In genomic region chr5:154375331-154376008, GRCh38 we compare ENCODE assay signal across 20 cellular contexts.
DNase-seq lines count a peak whose midpoint lies in the region; ATAC-seq, FAIRE-seq and TF ChIP-seq lines count a peak whose summit lies in the region.
"Had no signal": no experiment of that assay in that cellular context is flagged by ENCODE, and none has a peak within 500 bp of the region (broad histone marks: within the 10 kb centered on the region; RNA-seq: fewer than 3 reads in every experiment).

No MANE protein-coding gene starts in this region.

- TF ChIP-seq EP300 in K562 (IDR thresholded peaks at IDR 0.05; ENCODE audit: low read length), result no peak

- CTCF ChIA-PET in K562 (lab: Yijun Ruan, JAX; ENCODE audit: low intra/inter-chr PET ratio), result no interaction called here

- H3K4me1 ChIP-seq in K562 (replicated peaks in 1 of 2; ENCODE audit: control insufficient read depth in 2 of 2, insufficient read depth in 2 of 2, low read length in 2 of 2), result peaks cover 10 to 51% of the 10 kb centered on the region in 2 experiments; a peak in 4 of 5 replicates

- H3K79me2 ChIP-seq in K562 (ENCODE audit: control insufficient read depth, insufficient read depth, low read length), result no peaks in the 10 kb centered on the region

- H3K27me3 ChIP-seq in K562 (ENCODE audit: control insufficient read depth in 2 of 2, insufficient read depth in 2 of 2, low read length in 2 of 2) (no peaks in the 10 kb centered on the region), brain microvascular endothelial cell (replicated peaks) (no peaks in the 10 kb centered on the region)

- no peak overlapping the region for H3K27ac ChIP-seq in K562 (ENCODE audit: extremely low read depth, low read depth, low read length)
- H3K27ac ChIP-seq in brain microvascular endothelial cell, result no peak overlapping the region
- H3K27ac ChIP-seq: KMS-11 had no signal

- intact Hi-C loops in K562 (cut with micrococcal nuclease), result no loop called here

- no peak for TF ChIP-seq POLR2A in K562 (conservative IDR thresholded peaks at IDR 0.05)

- TF ChIP-seq CTCF in AG10803 (conservative IDR thresholded peaks at IDR 0.05; ENCODE audit: low read length), result no peak
- TF ChIP-seq CTCF in K562 (IDR thresholded peaks at IDR 0.05 in 2 of 3, conservative IDR thresholded peaks at IDR 0.05 in 1 of 3; ENCODE audit: insufficient read depth in 2 of 3, low read depth in 1 of 3, low read length in 3 of 3), result no peak
- no peak for TF ChIP-seq CTCF in fibroblast of the aortic adventitia (IDR thresholded peaks at IDR 0.05; ENCODE audit: insufficient read depth, low read length)
- TF ChIP-seq CTCF in osteocyte (IDR thresholded peaks at IDR 0.05), result no peak
- no peak for TF ChIP-seq CTCF in brain microvascular endothelial cell (IDR thresholded peaks at IDR 0.05; ENCODE audit: low read depth, low read length, missing control alignments)

- ATAC-seq in K562 (no peak), HG03469 (IDR thresholded peaks at IDR 0.05; ENCODE audit: unreplicated experiment) (no peak), HG03521 (IDR thresholded peaks at IDR 0.05; ENCODE audit: unreplicated experiment) (no peak)
- ATAC-seq: Panc1 had no signal

- H3K9me3 ChIP-seq in K562 (replicated peaks; ENCODE audit: control insufficient read depth, insufficient read depth, low read depth, low read length), result no peaks in the 10 kb centered on the region

- POLR2A ChIA-PET in K562 (lab: Yijun Ruan, JAX), result interaction anchor here (0.8 kb wide), 1 partner anchor 11 kb away, joined by 4 read pairs; no protein-coding TSS in a partner anchor

- no peak overlapping the region for H2AFZ ChIP-seq in K562 (ENCODE audit: low read depth, low read length)

- in situ Hi-C loops in K562 (cut with MboI) (no loop called here), brain microvascular endothelial cell (cut with HindIII; ENCODE audit: low pct_ligation_motif_present, low sequenced_read_pairs) (no loop called here)

- no peak for TF ChIP-seq RAD21 in K562 (CRISPR knock-in tag; conservative IDR thresholded peaks at IDR 0.05 in 1 of 2, IDR thresholded peaks at IDR 0.05 in 1 of 2)

- peaks cover 40% of the 10 kb centered on the region for H3K36me3 Mint-ChIP-seq in osteocyte (ENCODE audit: unreplicated experiment)

- no peak overlapping the region for H3K4me2 ChIP-seq in K562 (ENCODE audit: insufficient read depth, low read length)
- H3K4me2 ChIP-seq: KMS-11 had no signal

- FAIRE-seq in K562 (lab: Jason Lieb, UNC), result no peak
- FAIRE-seq: G401.6 had no signal

- H3K27me3 Mint-ChIP-seq in osteocyte (ENCODE audit: unreplicated experiment), result no peaks in the 10 kb centered on the region
- H3K27me3 Mint-ChIP-seq: CD4-positive, CD25-positive, alpha-beta regulatory T cell had no signal

- DNase-seq in AG10803 (ENCODE audit: low read depth) (peak; percentile 60), K562 (ENCODE audit: extremely low read depth in 1 of 4, low spot score in 3 of 4) (no peak), fibroblast of the aortic adventitia (ENCODE audit: low read depth) (peak; percentile 59), osteocyte (ENCODE audit: extremely low spot score, unreplicated experiment) (no peak), MV-4-11 (lab: John Stamatoyannopoulos, UW) (no peak), brain microvascular endothelial cell (no peak)
- DNase-seq: Calu3; CD4-positive, CD25-positive, alpha-beta regulatory T cell; DMS79; GOT3; HFFc6; MM.1S; NCI-H187 treated with DMSO at 0.1 percent for 48 hours; NCI-H774; Right ventricle myocardium superior had no signal

- no peak overlapping the region for H3K9ac ChIP-seq in K562 (ENCODE audit: insufficient read depth in 1 of 2, low read depth in 2 of 2, low read length in 2 of 2)
- H3K9ac ChIP-seq: KMS-11 had no signal

- H3K4me1 Mint-ChIP-seq in osteocyte (ENCODE audit: unreplicated experiment), result peaks cover 32% of the 10 kb centered on the region

- H3K9me3 Mint-ChIP-seq in osteocyte (ENCODE audit: unreplicated experiment), result no peaks in the 10 kb centered on the region
- H3K9me3 Mint-ChIP-seq: CD4-positive, CD25-positive, alpha-beta regulatory T cell; HFFc6 had no signal

- H4K20me1 ChIP-seq in K562 (replicated peaks; ENCODE audit: control insufficient read depth, insufficient read depth, low read length), result no peaks in the 10 kb centered on the region

- BruUV-seq in K562 (replicated peaks; lab: Mats Ljungman, UMichigan), result no TSS peak

- H3K4me3 Mint-ChIP-seq in osteocyte (ENCODE audit: unreplicated experiment), result no peak overlapping the region
- H3K4me3 Mint-ChIP-seq: CD4-positive, CD25-positive, alpha-beta regulatory T cell; HFFc6 had no signal

- H3K4me3 ChIP-seq in AG10803 (ENCODE audit: low read length) (no peak overlapping the region), K562 (no peak overlapping the region), fibroblast of the aortic adventitia (ENCODE audit: low read depth, low read length) (no peak overlapping the region), brain microvascular endothelial cell (ENCODE audit: low read depth, low read length) (no peak overlapping the region)

- peaks cover 13% of the 10 kb centered on the region; the same call in 2 of the 3 replicates for H3K36me3 ChIP-seq in K562 (ENCODE audit: control insufficient read depth, insufficient read depth, low read length)
- H3K36me3 ChIP-seq in brain microvascular endothelial cell (replicated peaks), result peaks cover 35% of the 10 kb centered on the region

- peak overlapping the region; percentile 54 for H3K27ac Mint-ChIP-seq in osteocyte (ENCODE audit: unreplicated experiment)
- H3K27ac Mint-ChIP-seq: HFFc6 had no signal

- 76% methylated on average over 3 of the region's 3 CpGs for WGBS in K562 (ENCODE audit: insufficient coverage, low coverage, missing lambda C conversion rate)

- peaks cover 5% of the 10 kb centered on the region for H3K9me1 ChIP-seq in K562 (ENCODE audit: control insufficient read depth, insufficient read depth, low read length)

TF ChIP-seq in K562, 482 proteins besides CTCF, POLR2A, EP300 and RAD21:
- TF ChIP-seq TFE3 (CRISPR knock-in tag; IDR thresholded peaks at IDR 0.05) (peak; percentile 80), TCF7L2 (IDR thresholded peaks at IDR 0.05; ENCODE audit: low read depth, low read length) (no peak), RAD51 (IDR thresholded peaks at IDR 0.05; ENCODE audit: borderline replicate concordance, low read depth) (0 out of 2 replicates have a peak, but pooled peaks have one; percentile 23), HIVEP1 (CRISPR knock-in tag; IDR thresholded peaks at IDR 0.05) (no peak), ZNF586 (CRISPR knock-in tag; conservative IDR thresholded peaks at IDR 0.05) (no peak), ZNF12 (CRISPR knock-in tag; IDR thresholded peaks at IDR 0.05) (no peak), TFAP4 (CRISPR knock-in tag; IDR thresholded peaks at IDR 0.05; ENCODE audit: borderline replicate concordance) (no peak), ZC3H11A (IDR thresholded peaks at IDR 0.05; ENCODE audit: low read depth, low read length) (no peak)
- TF ChIP-seq, protein P1, sequence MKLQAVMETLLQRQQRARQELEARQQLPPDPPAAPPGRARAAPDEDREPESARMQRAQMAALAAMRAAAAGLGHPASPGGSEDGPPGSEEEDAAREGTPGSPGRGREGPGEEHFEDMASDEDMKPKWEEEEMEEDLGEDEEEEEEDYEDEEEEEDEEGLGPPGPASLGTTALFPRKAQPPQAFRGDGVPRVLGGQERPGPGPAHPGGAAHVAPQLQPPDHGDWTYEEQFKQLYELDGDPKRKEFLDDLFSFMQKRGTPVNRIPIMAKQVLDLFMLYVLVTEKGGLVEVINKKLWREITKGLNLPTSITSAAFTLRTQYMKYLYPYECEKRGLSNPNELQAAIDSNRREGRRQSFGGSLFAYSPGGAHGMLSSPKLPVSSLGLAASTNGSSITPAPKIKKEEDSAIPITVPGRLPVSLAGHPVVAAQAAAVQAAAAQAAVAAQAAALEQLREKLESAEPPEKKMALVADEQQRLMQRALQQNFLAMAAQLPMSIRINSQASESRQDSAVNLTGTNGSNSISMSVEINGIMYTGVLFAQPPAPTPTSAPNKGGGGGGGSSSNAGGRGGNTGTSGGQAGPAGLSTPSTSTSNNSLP (IDR thresholded peaks at IDR 0.05; ENCODE audit: borderline replicate concordance, low read depth, low read length), result no peak
TF ChIP-seq in K562: peak in this region for 2.

Comparison
In these comparisons a context has a peak if more than half of its experiments do, and no peak if none do; other contexts are left out.
1. DNase-seq: peak in AG10803 (single experiment) and fibroblast of the aortic adventitia (single experiment); none in K562 (0 of 4), osteocyte (single experiment), MV-4-11 (single experiment) and brain microvascular endothelial cell (single experiment).